1 cellular context compared by ENCODE assay signal in the genomic region with DNA sequence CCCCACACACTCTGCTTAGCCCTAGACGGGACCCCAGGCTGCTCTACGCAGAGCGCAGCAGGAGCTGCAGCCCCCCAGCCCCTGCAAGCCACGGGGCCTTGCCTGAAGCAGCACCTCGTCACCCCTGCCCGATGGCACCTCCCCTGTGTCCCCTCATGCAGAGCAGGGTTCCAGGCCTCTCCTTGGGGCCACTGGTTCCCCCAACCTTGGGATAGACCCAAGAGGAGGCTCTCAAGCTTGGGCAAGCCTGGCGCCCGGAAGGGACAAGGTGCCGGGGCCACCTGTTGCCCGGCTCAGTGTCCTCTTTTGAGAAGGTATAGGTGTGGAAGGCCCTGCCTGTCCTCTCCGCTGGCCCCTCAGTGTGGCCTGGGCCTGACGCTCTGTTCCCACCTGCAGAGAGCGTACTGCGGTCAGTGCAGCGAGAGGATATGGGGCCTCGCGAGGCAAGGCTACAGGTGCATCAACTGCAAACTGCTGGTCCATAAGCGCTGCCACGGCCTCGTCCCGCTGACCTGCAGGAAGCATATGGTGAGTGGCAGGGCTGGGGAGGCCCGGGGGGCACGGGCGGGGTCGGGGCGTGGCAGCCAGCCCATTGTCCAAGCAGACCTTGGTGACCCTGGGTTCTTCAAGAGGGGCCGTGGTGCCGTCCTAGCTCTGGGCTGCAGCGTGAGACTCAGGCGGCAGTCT.
TF ChIP-seq lines count a peak whose summit lies in the region.

No MANE protein-coding gene starts in this region.

TF ChIP-seq in IMR-90, 13 proteins besides CTCF, POLR2A, EP300 and RAD21 (continued from another document):
- TF ChIP-seq, protein P1, sequence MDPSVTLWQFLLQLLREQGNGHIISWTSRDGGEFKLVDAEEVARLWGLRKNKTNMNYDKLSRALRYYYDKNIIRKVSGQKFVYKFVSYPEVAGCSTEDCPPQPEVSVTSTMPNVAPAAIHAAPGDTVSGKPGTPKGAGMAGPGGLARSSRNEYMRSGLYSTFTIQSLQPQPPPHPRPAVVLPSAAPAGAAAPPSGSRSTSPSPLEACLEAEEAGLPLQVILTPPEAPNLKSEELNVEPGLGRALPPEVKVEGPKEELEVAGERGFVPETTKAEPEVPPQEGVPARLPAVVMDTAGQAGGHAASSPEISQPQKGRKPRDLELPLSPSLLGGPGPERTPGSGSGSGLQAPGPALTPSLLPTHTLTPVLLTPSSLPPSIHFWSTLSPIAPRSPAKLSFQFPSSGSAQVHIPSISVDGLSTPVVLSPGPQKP (IDR thresholded peaks at IDR 0.05; ENCODE audit: borderline replicate concordance, low read depth, low read length) = no peak
- TF ChIP-seq FOS (IDR thresholded peaks at IDR 0.05; ENCODE audit: low read depth, low read length) (no peak), MAFK (IDR thresholded peaks at IDR 0.05; ENCODE audit: low read depth, low read length) (no peak), BHLHE40 (IDR thresholded peaks at IDR 0.05; ENCODE audit: low read depth, low read length) (no peak), RFX5 (IDR thresholded peaks at IDR 0.05; ENCODE audit: low read depth, low read length) (no peak), MXI1 (IDR thresholded peaks at IDR 0.05; ENCODE audit: borderline replicate concordance, low read depth, low read length) (no peak), RCOR1 (IDR thresholded peaks at IDR 0.05; ENCODE audit: insufficient replicate concordance, low read length) (no peak)
- TF ChIP-seq, protein P2, sequence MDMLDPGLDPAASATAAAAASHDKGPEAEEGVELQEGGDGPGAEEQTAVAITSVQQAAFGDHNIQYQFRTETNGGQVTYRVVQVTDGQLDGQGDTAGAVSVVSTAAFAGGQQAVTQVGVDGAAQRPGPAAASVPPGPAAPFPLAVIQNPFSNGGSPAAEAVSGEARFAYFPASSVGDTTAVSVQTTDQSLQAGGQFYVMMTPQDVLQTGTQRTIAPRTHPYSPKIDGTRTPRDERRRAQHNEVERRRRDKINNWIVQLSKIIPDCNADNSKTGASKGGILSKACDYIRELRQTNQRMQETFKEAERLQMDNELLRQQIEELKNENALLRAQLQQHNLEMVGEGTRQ (IDR thresholded peaks at IDR 0.05; ENCODE audit: low read depth, low read length) = no peak
